In the genomic region with DNA sequence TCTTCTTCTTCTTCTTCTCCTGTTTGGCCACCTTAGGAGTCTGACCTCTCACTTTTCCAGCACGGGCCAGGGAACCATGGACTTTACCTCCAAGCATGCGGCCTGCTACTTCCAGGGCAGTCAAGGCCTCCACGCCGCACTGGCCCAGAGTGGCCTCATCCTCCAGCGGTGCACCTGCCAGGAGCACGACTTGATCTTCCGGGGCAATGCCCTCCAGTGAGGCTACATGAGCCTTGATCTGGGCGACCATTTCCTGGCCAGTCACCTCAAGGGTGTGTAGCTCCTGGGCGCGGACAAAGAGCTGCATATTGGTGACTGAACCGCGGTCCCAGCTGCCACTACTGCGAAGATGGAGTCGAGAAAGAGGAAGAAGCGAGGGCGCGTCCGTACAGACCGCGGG, we compare ENCODE assay signal across 23 cellular contexts.
"Had no signal": no experiment of that assay in that cellular context is flagged by ENCODE, and none has a peak within 500 bp of the region (broad histone marks: within the 10 kb centered on the region; RNA-seq: fewer than 3 reads in every experiment).

No MANE protein-coding gene starts in this region.

- H3K27ac Mint-ChIP-seq: stimulated activated naive B cell treated with anti-CD40 and anti-IgM and Interleukin-4, amounts not matched to agents 10 μg/mL and 1 μg/mL and 100 μg/mL, for 72 hours had no signal

- H3K4me1 ChIP-seq: gastrocnemius medialis, sigmoid colon, testis, tibial nerve, upper lobe of right lung had no signal

- H3K9me3 Mint-ChIP-seq: naive B cell; nephron; stimulated activated naive CD8-positive, alpha-beta T cell treated with anti-CD3 and anti-CD28 coated beads, Interleukin-15, amount 100 ng/mL, for 72 hours had no signal

- H3K27ac ChIP-seq: esophagus muscularis mucosa, gastrocnemius medialis, heart right ventricle, neutrophil, sigmoid colon, skin epidermis, testis, tibial nerve, upper lobe of right lung had no signal

- FAIRE-seq: endometrium, keratinocyte had no signal

- H3K4me1 Mint-ChIP-seq: naive B cell; stimulated activated naive B cell treated with anti-CD40 and anti-IgM and Interleukin-4, amounts not matched to agents 10 μg/mL and 1 μg/mL and 100 μg/mL, for 72 hours had no signal

- H3K27me3 ChIP-seq: gastrocnemius medialis, heart right ventricle, sigmoid colon, testis, tibial nerve, upper lobe of right lung had no signal

- H3K4me3 ChIP-seq: esophagus muscularis mucosa, gastrocnemius medialis, heart right ventricle, lung, sigmoid colon, skin epidermis, testis, tibial nerve, upper lobe of right lung had no signal

- H3K4me3 Mint-ChIP-seq: naive B cell; nephron; stimulated activated naive B cell treated with anti-CD40 and anti-IgM and Interleukin-4, amounts not matched to agents 10 μg/mL and 1 μg/mL and 100 μg/mL, for 72 hours; stimulated activated naive CD8-positive, alpha-beta T cell treated with anti-CD3 and anti-CD28 coated beads, Interleukin-15, amount 100 ng/mL, for 72 hours had no signal

- DNase-seq: effector memory CD4-positive, alpha-beta T cell; gastrocnemius medialis; heart right ventricle; left cardiac atrium; left ventricle myocardium superior; mesenchymal stem cell; midbrain; naive B cell; sigmoid colon; stimulated activated CD4-positive, alpha-beta T cell treated with anti-CD3 and anti-CD28 coated beads, Interleukin-2, amount 100 ng/mL, for 24 hours; stimulated activated CD4-positive, alpha-beta T cell treated with anti-CD3 and anti-CD28 coated beads, Interleukin-4, amount 100 ng/mL, for 4 hours; stimulated activated naive B cell treated with anti-CD40 and anti-IgM and Interleukin-4, amounts not matched to agents 10 μg/mL and 1 μg/mL and 100 μg/mL, for 72 hours; stimulated activated naive CD8-positive, alpha-beta T cell treated with anti-CD3 and anti-CD28 coated beads, Interleukin-15, amount 100 ng/mL, for 72 hours; testis; upper lobe of right lung had no signal

- ATAC-seq: gastrocnemius medialis; heart right ventricle; left ventricle myocardium superior; stimulated activated naive B cell treated with anti-CD40 and anti-IgM and Interleukin-4, amounts not matched to agents 10 μg/mL and 1 μg/mL and 100 μg/mL, for 72 hours; stimulated activated naive CD8-positive, alpha-beta T cell treated with anti-CD3 and anti-CD28 coated beads, Interleukin-15, amount 100 ng/mL, for 72 hours; upper lobe of right lung had no signal

- H3K36me3 Mint-ChIP-seq: naive B cell; stimulated activated naive B cell treated with anti-CD40 and anti-IgM and Interleukin-4, amounts not matched to agents 10 μg/mL and 1 μg/mL and 100 μg/mL, for 72 hours had no signal

- H3K9me3 ChIP-seq: esophagus muscularis mucosa, gastrocnemius medialis, heart right ventricle, neutrophil, sigmoid colon, testis, tibial nerve, upper lobe of right lung had no signal

- H3K36me3 ChIP-seq: esophagus muscularis mucosa, gastrocnemius medialis, heart right ventricle, neutrophil, sigmoid colon, tibial nerve, upper lobe of right lung had no signal

- H3K27me3 Mint-ChIP-seq: stimulated activated naive CD8-positive, alpha-beta T cell treated with anti-CD3 and anti-CD28 coated beads, Interleukin-15, amount 100 ng/mL, for 72 hours had no signal
